ENCODE assay signal across 8 cellular contexts in the genomic region with DNA sequence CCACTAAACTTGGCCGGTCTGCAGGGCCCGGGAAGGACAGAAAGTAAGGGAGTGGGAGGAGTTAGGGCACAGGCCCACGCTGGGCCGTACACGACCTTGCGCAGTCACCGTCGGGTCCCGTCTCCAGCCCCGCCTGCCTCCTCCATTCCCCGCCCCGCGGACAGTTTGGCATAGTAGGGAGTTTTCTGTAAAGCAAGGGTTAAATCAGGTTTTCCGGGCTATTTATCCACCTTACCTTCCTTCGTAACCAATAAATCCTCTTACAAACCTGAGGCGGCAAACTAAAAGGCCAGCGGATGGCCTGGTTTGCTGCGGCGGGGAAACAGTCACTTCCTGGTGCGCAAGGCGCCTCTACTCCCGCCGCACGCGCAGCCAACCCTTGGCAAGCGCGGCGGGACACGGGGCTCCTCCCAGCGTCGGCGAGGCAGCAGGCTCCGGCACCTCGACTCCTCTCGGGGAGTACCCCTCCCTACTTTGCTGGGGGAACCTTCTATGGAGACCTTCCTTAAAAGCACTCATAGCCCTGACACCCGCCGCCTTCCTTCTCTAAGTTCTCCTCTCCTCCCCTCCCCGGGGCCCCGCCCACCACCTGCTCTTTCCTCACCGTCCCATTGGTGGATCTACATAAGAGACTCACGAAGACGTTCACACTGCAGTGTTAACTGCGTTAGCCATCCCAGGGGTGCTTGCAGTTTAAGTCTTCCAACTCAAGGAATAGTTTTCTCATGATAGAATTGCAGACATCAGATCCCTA. TPM values are rescaled to one million over a fixed set of nuclear protein-coding genes. Genes with fewer than 3 reads are reported as not detected.
DNase-seq lines count a peak whose midpoint lies in the region; ATAC-seq and TF ChIP-seq lines count a peak whose summit lies in the region.

TSS of gene TRMT2B (minus strand) at position 563 of the 754 bp plus-strand sequence. CDS start 9,822 bp downstream, outside the sequence.

- intact Hi-C loops in heart left ventricle (cut with DNase I) (loop anchor here in 3 of 10 donors (1.0 to 10.0 kb wide), 3 partner anchors 47 to 53 kb away; partner anchors contain the start of gene CENPI (in 2 of the 3)), posterior cingulate gyrus (cut with DNase I) (no loop called here)

- H3K27me3 ChIP-seq in heart left ventricle (no peaks in the 10 kb centered on the region), upper lobe of left lung (no peaks in the 10 kb centered on the region)

- H3K36me3 ChIP-seq in heart left ventricle (no peaks in the 10 kb centered on the region), upper lobe of left lung (no peaks in the 10 kb centered on the region)

- peak in 1 of 2 donors; percentile 12 for TF ChIP-seq POLR2A in heart left ventricle (IDR thresholded peaks at IDR 0.05)
- peak in 1 of 4 donors; percentile 52 for TF ChIP-seq POLR2A in upper lobe of left lung (IDR thresholded peaks at IDR 0.05)

- TF ChIP-seq CTCF in GM12864 (IDR thresholded peaks at IDR 0.05; ENCODE audit: low read depth, low read length, missing control alignments) = no peak
- no peak for TF ChIP-seq CTCF in heart left ventricle (IDR thresholded peaks at IDR 0.05)
- TF ChIP-seq CTCF in upper lobe of left lung (IDR thresholded peaks at IDR 0.05) = no peak

- H3K9me3 ChIP-seq in heart left ventricle (no peaks in the 10 kb centered on the region), upper lobe of left lung (no peaks in the 10 kb centered on the region)

- peaks cover 0 to 4% (median 0%) of the 10 kb centered on the region in 12 donors for H3K4me1 ChIP-seq in heart left ventricle
- peaks cover 0 to 4% (median 0%) of the 10 kb centered on the region in 4 donors for H3K4me1 ChIP-seq in upper lobe of left lung

- H3K4me3 ChIP-seq in GM12864 (ENCODE audit: low read depth, low read length) (peak within 1 kb of the TSS; percentile 87), heart left ventricle (peak within 1 kb of the TSS; percentile 12 to 92 (median 66)), upper lobe of left lung (peak within 1 kb of the TSS; percentile 41 to 69 (median 58))

- DNase-seq in GM12864 (ENCODE audit: low read depth) = peak; percentile 62
- peak; percentile 39 for DNase-seq in NCI-H1092 (lab: John Stamatoyannopoulos, UW)
- DNase-seq in SW 1271 (lab: John Stamatoyannopoulos, UW) = peak; percentile 11 to 67
- peak; percentile 49 for DNase-seq in activated naive CD8-positive, alpha-beta T cell treated with anti-CD3 and anti-CD28 coated beads, Interleukin-2, amount 50 U/mL, for 16 hours (ENCODE audit: low read depth, low spot score)
- DNase-seq in heart left ventricle = peak; percentile 69 to 84 (median 82)
- peak; percentile 38 to 94 (median 64) for DNase-seq in posterior cingulate gyrus
- DNase-seq in upper lobe of left lung = peak; percentile 82 to 88

- H3K27ac ChIP-seq in heart left ventricle = peak within 1 kb of the TSS; percentile 65 to 91 (median 85)
- peak within 1 kb of the TSS; percentile 86 to 90 (median 90) for H3K27ac ChIP-seq in upper lobe of left lung

- ATAC-seq in HG02610 (IDR thresholded peaks at IDR 0.05; ENCODE audit: unreplicated experiment) (peak; percentile 95), heart left ventricle (peak; percentile 95 to 99 (median 98)), upper lobe of left lung (ENCODE audit: low FRiP score in 2 of 2) (peak; percentile 95 to 99)

- no peak for TF ChIP-seq EP300 in upper lobe of left lung (IDR thresholded peaks at IDR 0.05)

- WGBS in heart left ventricle, 4 donors = 0 to 51% (median 17%) methylated on average over 43 of the region's 43 CpGs
- 0 to 41% methylated on average over 16 to 37 of the region's 43 CpGs for whole genome bisulfite sequencing in upper lobe of left lung, 2 donors

RNA-seq across cellular contexts. Expression of gene TRMT2B, which starts in this region (rescaled TPM):
- total RNA-seq in heart left ventricle (10 to 100 TPM; 13.5 to 21.6 (median 18.3) TPM), upper lobe of left lung (10 to 100 TPM; 11.4 to 32.5 (median 19.9) TPM)
- polyA plus RNA-seq in heart left ventricle = 10 to 100 TPM; 11.9 to 14.5 TPM

Comparison
In these comparisons a context has a peak if more than half of its experiments do, and no peak if none do; other contexts are left out.
1. Peak in every context shown above with its lines: DNase-seq, ATAC-seq, H3K4me3 ChIP-seq and H3K27ac ChIP-seq.